ENCODE assay signal across 20 cellular contexts in genomic region chr13:45875951-45876350, GRCh38. TPM values are rescaled to one million over a fixed set of nuclear protein-coding genes. Genes with fewer than 3 reads are reported as not detected.
"Had no signal": no experiment of that assay in that cellular context is flagged by ENCODE, and none has a peak within 500 bp of the region (broad histone marks: within the 10 kb centered on the region; RNA-seq: fewer than 3 reads in every experiment).

No MANE protein-coding gene starts in this region.

- H3K4me3 ChIP-seq: colonic mucosa, gastroesophageal sphincter, heart left ventricle, right atrium auricular region, thoracic aorta, upper lobe of left lung had no signal

- H3K36me3 Mint-ChIP-seq: activated naive CD8-positive, alpha-beta T cell treated with anti-CD3 and anti-CD28 coated beads, Interleukin-2, amount 10 ng/mL, durations not matched to agents 7 days and 5 days; T-cell had no signal

- H3K4me1 ChIP-seq: colonic mucosa, gastroesophageal sphincter, right atrium auricular region, upper lobe of left lung had no signal

- H3K27ac Mint-ChIP-seq: activated B cell treated with CpG ODN at 0.5 μM for 24 hours; activated CD8-positive, alpha-beta T cell treated with anti-CD3 and anti-CD28 coated beads for 36 hours; activated naive CD8-positive, alpha-beta T cell treated with anti-CD3 and anti-CD28 coated beads, Interleukin-2, amount 10 ng/mL, durations not matched to agents 7 days and 5 days; activated T-helper 2 cell treated with anti-CD3 and anti-CD28 coated beads, Interferon-gamma antibody, Interleukin-2, Interleukin-4, amounts not matched to agents 10 μg/mL and 5 μg/mL and 100 μg/mL, durations not matched to agents 14 hours and 24 hours and 36 hours; endodermal cell; nephron had no signal

- ATAC-seq: activated CD8-positive, alpha-beta T cell treated with anti-CD3 and anti-CD28 coated beads for 36 hours; gastroesophageal sphincter; heart left ventricle; T-cell had no signal

- DNase-seq: activated B cell treated with CpG ODN at 0.5 μM for 24 hours; activated CD4-positive, alpha-beta T cell treated with anti-CD3 and anti-CD28 coated beads for 4 hours; activated CD8-positive, alpha-beta T cell treated with anti-CD3 and anti-CD28 coated beads for 36 hours; activated naive CD4-positive, alpha-beta T cell treated with Interleukin-2 at 50 U/mL for 16 hours; activated naive CD8-positive, alpha-beta T cell treated with anti-CD3 and anti-CD28 coated beads, Interleukin-2, amount 10 ng/mL, durations not matched to agents 7 days and 5 days; activated T-cell treated with anti-CD3 and anti-CD28 coated beads, Interleukin-2, amount 50 U/mL, for 1 hour; amygdala; central memory CD4-positive, alpha-beta T cell; colonic mucosa; endodermal cell; erythroblast; heart left ventricle; posterior cingulate gyrus; T-cell; upper lobe of left lung had no signal

- H3K9me3 Mint-ChIP-seq: activated B cell treated with CpG ODN at 0.5 μM for 24 hours; activated CD8-positive, alpha-beta T cell treated with anti-CD3 and anti-CD28 coated beads for 36 hours; activated naive CD8-positive, alpha-beta T cell treated with anti-CD3 and anti-CD28 coated beads, Interleukin-2, amount 10 ng/mL, durations not matched to agents 7 days and 5 days; activated T-helper 2 cell treated with anti-CD3 and anti-CD28 coated beads, Interferon-gamma antibody, Interleukin-2, Interleukin-4, amounts not matched to agents 10 μg/mL and 5 μg/mL and 100 μg/mL, durations not matched to agents 14 hours and 24 hours and 36 hours; endodermal cell; nephron; T-cell had no signal

- H3K9me3 ChIP-seq: colonic mucosa, gastroesophageal sphincter, heart left ventricle, right atrium auricular region, thoracic aorta, upper lobe of left lung had no signal

- H3K4me1 Mint-ChIP-seq: activated B cell treated with CpG ODN at 0.5 μM for 24 hours; activated naive CD8-positive, alpha-beta T cell treated with anti-CD3 and anti-CD28 coated beads, Interleukin-2, amount 10 ng/mL, durations not matched to agents 7 days and 5 days; T-cell had no signal

- H3K27ac ChIP-seq: colonic mucosa, gastroesophageal sphincter, heart left ventricle, right atrium auricular region, thoracic aorta, upper lobe of left lung had no signal

- H3K27me3 ChIP-seq: colonic mucosa, gastroesophageal sphincter, heart left ventricle, right atrium auricular region, upper lobe of left lung had no signal

- H3K4me3 Mint-ChIP-seq: activated B cell treated with CpG ODN at 0.5 μM for 24 hours; activated CD8-positive, alpha-beta T cell treated with anti-CD3 and anti-CD28 coated beads for 36 hours; activated naive CD8-positive, alpha-beta T cell treated with anti-CD3 and anti-CD28 coated beads, Interleukin-2, amount 10 ng/mL, durations not matched to agents 7 days and 5 days; endodermal cell; nephron; T-cell had no signal

- H3K36me3 ChIP-seq: colonic mucosa, gastroesophageal sphincter, heart left ventricle, right atrium auricular region, thoracic aorta, upper lobe of left lung had no signal

RNA-seq across cellular contexts. Expression of gene SIAH3, which starts 24.4 kb away (rescaled TPM):
- total RNA-seq: activated B cell treated with CpG ODN at 0.5 μM for 24 hours, colonic mucosa, endodermal cell, gastroesophageal sphincter, right atrium auricular region, thoracic aorta had no signal
- polyA plus RNA-seq: heart left ventricle had no signal
